In genomic region chr5:73121109-73121443, GRCh38 we compare ENCODE assay signal across 11 cellular contexts. TPM values are rescaled to one million over a fixed set of nuclear protein-coding genes. Genes with fewer than 3 reads are reported as not detected.
DNase-seq lines count a peak whose midpoint lies in the region; ATAC-seq, FAIRE-seq and TF ChIP-seq lines count a peak whose summit lies in the region.
"Had no signal": no experiment of that assay in that cellular context is flagged by ENCODE, and none has a peak within 500 bp of the region (broad histone marks: within the 10 kb centered on the region; RNA-seq: fewer than 3 reads in every experiment).

No MANE protein-coding gene starts in this region.

- H3K4me1 Mint-ChIP-seq in CD4-positive, alpha-beta T cell (ENCODE audit: low read depth): peaks cover 37% of the 10 kb centered on the region
- peaks cover 15% of the 10 kb centered on the region for H3K4me1 Mint-ChIP-seq in nephron
- H3K4me1 Mint-ChIP-seq in activated CD4-positive, alpha-beta memory T cell treated with anti-CD3 and anti-CD28 coated beads for 36 hours (ENCODE audit: low read depth): peaks cover 30% of the 10 kb centered on the region

- peak overlapping the region; percentile 61 for H3K9ac ChIP-seq in PC-3 (ENCODE audit: low read length)
- peak overlapping the region; percentile 38 for H3K9ac ChIP-seq in endothelial cell of umbilical vein (replicated peaks; ENCODE audit: extremely low read depth, insufficient read depth, low read length)

- H3K4me3 ChIP-seq in PC-3 (ENCODE audit: low read length) (peak overlapping the region; percentile 92), endothelial cell of umbilical vein (replicated peaks in 1 of 3; ENCODE audit: insufficient read depth in 1 of 3, low read depth in 1 of 3, low read length in 3 of 3) (peak overlapping the region; percentile 39 to 95 (median 86))

- no peaks in the 10 kb centered on the region for H3K36me3 Mint-ChIP-seq in CD4-positive, alpha-beta T cell (ENCODE audit: low read depth)
- H3K36me3 Mint-ChIP-seq in nephron (ENCODE audit: low read depth): no peaks in the 10 kb centered on the region
- H3K36me3 Mint-ChIP-seq in activated CD4-positive, alpha-beta memory T cell treated with anti-CD3 and anti-CD28 coated beads for 36 hours: no peaks in the 10 kb centered on the region

- no peak overlapping the region for H3K27ac Mint-ChIP-seq in CD4-positive, alpha-beta T cell
- no peak overlapping the region for H3K27ac Mint-ChIP-seq in nephron
- no peak overlapping the region for H3K27ac Mint-ChIP-seq in activated CD4-positive, alpha-beta memory T cell treated with anti-CD3 and anti-CD28 coated beads for 36 hours
- H3K27ac Mint-ChIP-seq: activated B cell treated with CpG ODN at 0.5 μM for 24 hours had no signal

- peaks cover 89% of the 10 kb centered on the region for H3K27me3 Mint-ChIP-seq in CD4-positive, alpha-beta T cell
- H3K27me3 Mint-ChIP-seq in nephron (ENCODE audit: low read depth): peaks cover 88% of the 10 kb centered on the region
- H3K27me3 Mint-ChIP-seq in activated CD4-positive, alpha-beta memory T cell treated with anti-CD3 and anti-CD28 coated beads for 36 hours: peaks cover 75% of the 10 kb centered on the region

- H3K36me3 ChIP-seq in PC-3 (ENCODE audit: low read depth, low read length): no peaks in the 10 kb centered on the region
- H3K36me3 ChIP-seq in endothelial cell of umbilical vein (ENCODE audit: control insufficient read depth in 2 of 2, extremely low read depth in 1 of 2, insufficient read depth in 2 of 2, low read length in 2 of 2): no peaks in the 10 kb centered on the region

- intact Hi-C loops in CD4-positive, alpha-beta T cell (cut with DNase I, micrococcal nuclease): no loop called here
- intact Hi-C loops in PC-3 (cut with micrococcal nuclease) (no loop called here), endothelial cell of umbilical vein (cut with micrococcal nuclease) (loop anchor here (5.0 kb wide), 1 partner anchor 164 kb away; the partner anchor contains the start of gene FCHO2)
- intact Hi-C loops in activated CD4-positive, alpha-beta memory T cell treated with anti-CD3 and anti-CD28 coated beads for 36 hours (cut with micrococcal nuclease): no loop called here

- peak; percentile 67 for FAIRE-seq in endothelial cell of umbilical vein (lab: Jason Lieb, UNC)

- no peaks in the 10 kb centered on the region for H3F3A ChIP-seq in PC-3 (ENCODE audit: low read length, unreplicated experiment)

- no peaks in the 10 kb centered on the region for H3K79me2 ChIP-seq in PC-3 (ENCODE audit: low read length)
- peaks cover 14% of the 10 kb centered on the region for H3K79me2 ChIP-seq in endothelial cell of umbilical vein (ENCODE audit: control insufficient read depth, insufficient read depth, low read length)

- POLR2A ChIA-PET in CD4-positive, alpha-beta T cell (lab: Charles Lee): no interaction called here
- POLR2A ChIA-PET in PC-3 (lab: Charles Lee; ENCODE audit: unreplicated experiment): no interaction called here
- POLR2A ChIA-PET in endothelial cell of umbilical vein (lab: Charles Lee): no interaction called here
- POLR2A ChIA-PET in activated CD4-positive, alpha-beta memory T cell treated with anti-CD3 and anti-CD28 coated beads for 36 hours (lab: Charles Lee): no interaction called here

- no peak for DNase-seq in CD4-positive, alpha-beta T cell
- DNase-seq in PC-3 (peak; percentile 39), endothelial cell of umbilical vein (ENCODE audit: low read depth, low spot score) (peak; percentile 31), G401 (ENCODE audit: low spot score) (no peak), occipital lobe (lab: John Stamatoyannopoulos, UW) (no peak)
- DNase-seq in stimulated activated CD4-positive, alpha-beta T cell treated with anti-CD3 and anti-CD28 coated beads, Interleukin-1b, Interleukin-23, amount 100 ng/mL, for 48 hours: no peak
- DNase-seq in activated CD4-positive, alpha-beta memory T cell treated with anti-CD3 and anti-CD28 coated beads for 36 hours: no peak
- DNase-seq: activated B cell treated with CpG ODN at 0.5 μM for 24 hours, NCI-H187 treated with DMSO at 0.1 percent for 48 hours had no signal

- no peaks in the 10 kb centered on the region for H3K9me3 ChIP-seq in CD4-positive, alpha-beta T cell (ENCODE audit: control insufficient read depth, low read length)
- no peaks in the 10 kb centered on the region for H3K9me3 ChIP-seq in PC-3 (ENCODE audit: low read length)
- no peaks in the 10 kb centered on the region for H3K9me3 ChIP-seq in endothelial cell of umbilical vein (replicated peaks; ENCODE audit: control insufficient read depth, insufficient read depth, low read length)

- ATAC-seq in CD4-positive, alpha-beta T cell (ENCODE audit: poor library complexity): no peak
- ATAC-seq in PC-3: peak; percentile 42

- peak overlapping the region; percentile 9 for H3K4me3 Mint-ChIP-seq in CD4-positive, alpha-beta T cell
- H3K4me3 Mint-ChIP-seq in nephron: peak overlapping the region; percentile 68 to 81 (median 68)
- no peak overlapping the region for H3K4me3 Mint-ChIP-seq in activated CD4-positive, alpha-beta memory T cell treated with anti-CD3 and anti-CD28 coated beads for 36 hours
- H3K4me3 Mint-ChIP-seq: activated B cell treated with CpG ODN at 0.5 μM for 24 hours had no signal

- H3K4me1 ChIP-seq in PC-3 (ENCODE audit: insufficient read depth, low read length) (peaks cover 25% of the 10 kb centered on the region), endothelial cell of umbilical vein (ENCODE audit: control insufficient read depth, extremely low read depth, insufficient read depth, low read length) (peaks cover 32% of the 10 kb centered on the region)

- dilution Hi-C loops in endothelial cell of umbilical vein (cut with MboI; ENCODE audit: extremely low pct_ligation_motif_present, low sequenced_read_pairs): no loop called here

- in situ Hi-C loops in G401 (cut with HindIII; ENCODE audit: low sequenced_read_pairs): no loop called here

- H2AFZ ChIP-seq in PC-3 (ENCODE audit: low read length): peak overlapping the region; percentile 99
- peak overlapping the region; percentile 92 for H2AFZ ChIP-seq in endothelial cell of umbilical vein (ENCODE audit: low read depth, low read length)

- H3K27ac ChIP-seq in CD4-positive, alpha-beta T cell (ENCODE audit: low read depth, low read length): no peak overlapping the region
- H3K27ac ChIP-seq in PC-3 (ENCODE audit: low read length) (no peak overlapping the region), endothelial cell of umbilical vein (ENCODE audit: insufficient read depth, low read depth, low read length) (no peak overlapping the region)

- CTCF ChIA-PET in CD4-positive, alpha-beta T cell (lab: Charles Lee): no interaction called here
- CTCF ChIA-PET in PC-3 (lab: Charles Lee) (no interaction called here), endothelial cell of umbilical vein (lab: Charles Lee) (interaction anchor here (1.0 to 1.3 kb wide), 3 partner anchors 19 to 81 kb away, joined by 3 to 6 read pairs (median 3); no protein-coding TSS in a partner anchor)
- CTCF ChIA-PET in activated CD4-positive, alpha-beta memory T cell treated with anti-CD3 and anti-CD28 coated beads for 36 hours (lab: Charles Lee): no interaction called here

- H3K27me3 ChIP-seq in CD4-positive, alpha-beta T cell (ENCODE audit: control insufficient read depth, insufficient read depth, low read length): peaks cover 59% of the 10 kb centered on the region
- H3K27me3 ChIP-seq in PC-3 (ENCODE audit: low read length) (no peaks in the 10 kb centered on the region), endothelial cell of umbilical vein (ENCODE audit: control insufficient read depth in 2 of 2, insufficient read depth in 2 of 2, low read length in 2 of 2) (no peaks in the 10 kb centered on the region)

- H3K4me2 ChIP-seq in PC-3 (ENCODE audit: low read length): peak overlapping the region; percentile 100
- peak overlapping the region; percentile 92 for H3K4me2 ChIP-seq in endothelial cell of umbilical vein (ENCODE audit: insufficient read depth, low read length)

- no peaks in the 10 kb centered on the region for H3K9me2 ChIP-seq in PC-3 (replicated peaks; ENCODE audit: low read length)

- H4K20me1 ChIP-seq in PC-3 (ENCODE audit: low read length) (no peaks in the 10 kb centered on the region), endothelial cell of umbilical vein (replicated peaks; ENCODE audit: control insufficient read depth, extremely low read depth, insufficient read depth, low read length) (no peaks in the 10 kb centered on the region)

- H3K9me1 ChIP-seq in endothelial cell of umbilical vein (replicated peaks; ENCODE audit: control insufficient read depth, extremely low read depth, insufficient read depth, low read length): no peaks in the 10 kb centered on the region

- TF ChIP-seq CTCF in CD4-positive, alpha-beta T cell (IDR thresholded peaks at IDR 0.05): no peak
- TF ChIP-seq CTCF in PC-3 (conservative IDR thresholded peaks at IDR 0.05; ENCODE audit: low read depth, low read length) (no peak), endothelial cell of umbilical vein (IDR thresholded peaks at IDR 0.05; ENCODE audit: extremely low read depth in 1 of 2, insufficient read depth in 1 of 2, low read depth in 1 of 2, low read length in 2 of 2) (no peak), nephron (IDR thresholded peaks at IDR 0.05; ENCODE audit: unreplicated experiment in 3 of 3) (no peak)

- no peak for TF ChIP-seq POLR2A in endothelial cell of umbilical vein (IDR thresholded peaks at IDR 0.05; ENCODE audit: low read depth, low read length)

- BruUV-seq in PC-3 (replicated peaks; lab: Mats Ljungman, UMichigan) (no TSS peak), endothelial cell of umbilical vein (replicated peaks; lab: Mats Ljungman, UMichigan) (TSS peak; percentile 27)

- no peaks in the 10 kb centered on the region for H3K9me3 Mint-ChIP-seq in CD4-positive, alpha-beta T cell
- H3K9me3 Mint-ChIP-seq in nephron: no peaks in the 10 kb centered on the region
- H3K9me3 Mint-ChIP-seq in activated CD4-positive, alpha-beta memory T cell treated with anti-CD3 and anti-CD28 coated beads for 36 hours: no peaks in the 10 kb centered on the region

RNA-seq across cellular contexts. Expression of gene TMEM171, which starts 0.7 kb away (rescaled TPM):
- not detected for total RNA-seq in CD4-positive, alpha-beta T cell
- 1.8 and 2.4 TPM in 2 replicates for total RNA-seq in PC-3 (2014; rRNA removed)
- 5.0 and 5.6 TPM in 2 replicates for total RNA-seq in endothelial cell of umbilical vein
- polyA plus RNA-seq in endothelial cell of umbilical vein: 9.1 and 11.7 TPM in 2 replicates
- 6.2 and 7.0 TPM in 2 replicates for polyA plus RNA-seq in endothelial cell of umbilical vein (2011; cell fraction: cytosol; rRNA removed)
- polyA plus RNA-seq in endothelial cell of umbilical vein (2011; cell fraction: nucleus; rRNA removed): 4.0 and 5.6 TPM in 2 replicates
- 7.2 and 10.1 TPM in 2 replicates for polyA plus RNA-seq in endothelial cell of umbilical vein (2012)
- 3.8 and 6.6 TPM in 2 replicates for polyA minus RNA-seq in endothelial cell of umbilical vein
- polyA minus RNA-seq in endothelial cell of umbilical vein (2011; cell fraction: cytosol; rRNA and poly(A)+ RNA removed): not detected
- polyA minus RNA-seq in endothelial cell of umbilical vein (2011; cell fraction: nucleus; rRNA and poly(A)+ RNA removed): 5.3 and 6.4 TPM in 2 replicates
- not detected in 2 replicates for total RNA-seq in G401 (2014; rRNA removed; shearing (Covaris generic))
- not detected for total RNA-seq in activated CD4-positive, alpha-beta memory T cell treated with anti-CD3 and anti-CD28 coated beads for 36 hours
- 0.78 TPM for total RNA-seq in occipital lobe
- total RNA-seq: activated B cell treated with CpG ODN at 0.5 μM for 24 hours had no signal

RNA-seq across cellular contexts. Expression of gene TMEM174, which starts 51.9 kb away (rescaled TPM):
- total RNA-seq in CD4-positive, alpha-beta T cell: not detected
- total RNA-seq in PC-3 (2014; rRNA removed) (not detected in 2 replicates), endothelial cell of umbilical vein (not detected in 2 replicates), occipital lobe (not detected)
- polyA plus RNA-seq in endothelial cell of umbilical vein: not detected in 2 replicates
- polyA plus RNA-seq in endothelial cell of umbilical vein (2011; cell fraction: cytosol; rRNA removed): not detected in 2 replicates
- not detected in 2 replicates for polyA plus RNA-seq in endothelial cell of umbilical vein (2011; cell fraction: nucleus; rRNA removed)
- polyA plus RNA-seq in endothelial cell of umbilical vein (2012): not detected in 2 replicates
- polyA minus RNA-seq in endothelial cell of umbilical vein: not detected in 2 replicates
- not detected for polyA minus RNA-seq in endothelial cell of umbilical vein (2011; cell fraction: cytosol; rRNA and poly(A)+ RNA removed)
- polyA minus RNA-seq in endothelial cell of umbilical vein (2011; cell fraction: nucleus; rRNA and poly(A)+ RNA removed): not detected in 2 replicates
- not detected in 2 replicates for total RNA-seq in G401 (2014; rRNA removed; shearing (Covaris generic))
- not detected for total RNA-seq in activated CD4-positive, alpha-beta memory T cell treated with anti-CD3 and anti-CD28 coated beads for 36 hours
- total RNA-seq: activated B cell treated with CpG ODN at 0.5 μM for 24 hours, esophagus mucosa had no signal

Comparison
In these comparisons a context has a peak if more than half of its experiments do, and no peak if none do; other contexts are left out.
1. DNase-seq: peak in PC-3 (single experiment) and endothelial cell of umbilical vein (single experiment); none in CD4-positive, alpha-beta T cell (0 of 10), stimulated activated CD4-positive, alpha-beta T cell treated with anti-CD3 and anti-CD28 coated beads, Interleukin-1b, Interleukin-23, amount 100 ng/mL, for 48 hours (single experiment), G401 (single experiment), activated CD4-positive, alpha-beta memory T cell treated with anti-CD3 and anti-CD28 coated beads for 36 hours (single experiment) and occipital lobe (single experiment).